Comparison of ENCODE assay signal across 10 cellular contexts in genomic region chr2:28358668-28359201, GRCh38. TPM values are rescaled to one million over a fixed set of nuclear protein-coding genes. Genes with fewer than 3 reads are reported as not detected.
A peak's percentile ranks its signal among the peaks of the same experiment; 100 is the strongest.
DNase-seq lines count a peak whose midpoint lies in the region; ATAC-seq, FAIRE-seq and TF ChIP-seq lines count a peak whose summit lies in the region.
"Had no signal": no experiment of that assay in that cellular context is flagged by ENCODE, and none has a peak within 500 bp of the region (broad histone marks: within the 10 kb centered on the region; RNA-seq: fewer than 3 reads in every experiment).

No MANE protein-coding gene starts in this region.

- H3K27me3 Mint-ChIP-seq in H9 (ENCODE audit: low read depth): peaks cover 8% of the 10 kb centered on the region

- TF ChIP-seq CTCF in heart left ventricle (IDR thresholded peaks at IDR 0.05): no peak
- TF ChIP-seq CTCF in PC-9 (conservative IDR thresholded peaks at IDR 0.05): no peak
- TF ChIP-seq CTCF in H1 (IDR thresholded peaks at IDR 0.05; ENCODE audit: control extremely low read depth in 1 of 3, insufficient read depth in 1 of 3, low read depth in 1 of 3, low read length in 3 of 3): no peak
- TF ChIP-seq CTCF in vagina (IDR thresholded peaks at IDR 0.05): no peak
- no peak for TF ChIP-seq CTCF in H9 (conservative IDR thresholded peaks at IDR 0.05)

- H3K36me3 Mint-ChIP-seq in H9 (ENCODE audit: insufficient read depth in 1 of 3, low read depth in 3 of 3): no peaks in the 10 kb centered on the region; a peak in 2 of 7 replicates

- H2BK20ac ChIP-seq in H1 (ENCODE audit: low read length) (no peak overlapping the region), H9 (ENCODE audit: low read depth, low read length, poor library complexity, severe bottlenecking) (no peak overlapping the region)

- H2AFZ ChIP-seq in PC-9: no peak overlapping the region
- H2AFZ ChIP-seq in H1 (ENCODE audit: low read length): no peak overlapping the region
- H2AFZ ChIP-seq in H9 (ENCODE audit: low read length): no peak overlapping the region

- no peak overlapping the region for H3T11ph ChIP-seq in H9 (ENCODE audit: low read length)

- DNase-seq in right cardiac atrium (peak in 2 of 3 donors; percentile 28 to 39), heart left ventricle (no peak), PC-9 (no peak), H1 (ENCODE audit: low read depth in 1 of 2, low spot score in 2 of 2) (no peak), vagina (ENCODE audit: extremely low spot score in 2 of 2) (no peak), NOMO-1 treated with DMSO at 0.1 percent for 48 hours (lab: John Stamatoyannopoulos, UW; ENCODE audit: unreplicated experiment) (no peak), H9 (no peak)
- DNase-seq: cortex of kidney, NCI-H1105 treated with DMSO at 0.1 percent for 48 hours had no signal

- FAIRE-seq in H1 (lab: Jason Lieb, UNC): no peak

- H3K79me1 ChIP-seq in H1 (ENCODE audit: low read depth, low read length): no peaks in the 10 kb centered on the region
- H3K79me1 ChIP-seq in H9 (ENCODE audit: insufficient read depth, low read depth, low read length, poor library complexity, severe bottlenecking): no peaks in the 10 kb centered on the region

- H2BK120ac ChIP-seq in H1 (replicated peaks; ENCODE audit: low read depth, low read length): no peak overlapping the region
- no peak overlapping the region for H2BK120ac ChIP-seq in H9 (ENCODE audit: low read depth, low read length, poor library complexity, severe bottlenecking)

- H3K9me3 ChIP-seq in right cardiac atrium (ENCODE audit: control insufficient read depth, low read length) (no peaks in the 10 kb centered on the region), heart left ventricle (no peaks in the 10 kb centered on the region), PC-9 (ENCODE audit: insufficient read depth, low read depth) (no peaks in the 10 kb centered on the region), H1 (ENCODE audit: insufficient read depth in 2 of 2, low read depth in 1 of 2, low read length in 1 of 2) (no peaks in the 10 kb centered on the region), vagina (no peaks in the 10 kb centered on the region), H9 (ENCODE audit: control insufficient read depth, low read depth, low read length) (no peaks in the 10 kb centered on the region)

- TF ChIP-seq POLR2A in heart left ventricle (IDR thresholded peaks at IDR 0.05) (no peak), H1 (IDR thresholded peaks at IDR 0.05; ENCODE audit: control extremely low read depth in 1 of 2, low read depth in 2 of 2, low read length in 2 of 2) (no peak), vagina (IDR thresholded peaks at IDR 0.05) (no peak)

- peak overlapping the region; percentile 53 for H3K4me2 ChIP-seq in PC-9
- no peak overlapping the region for H3K4me2 ChIP-seq in H1 (ENCODE audit: insufficient read depth in 1 of 2, low read depth in 2 of 2, low read length in 2 of 2)
- H3K4me2 ChIP-seq in H9 (ENCODE audit: insufficient read depth, insufficient read length, low read length): no peak overlapping the region

- H3K14ac ChIP-seq in H1 (ENCODE audit: insufficient read length) (no peak overlapping the region), H9 (ENCODE audit: insufficient read depth, low read length) (no peak overlapping the region)

- H3K27me3 ChIP-seq in right cardiac atrium (ENCODE audit: control insufficient read depth, insufficient read depth) (no peaks in the 10 kb centered on the region), heart left ventricle (no peaks in the 10 kb centered on the region), PC-9 (ENCODE audit: insufficient read depth, low read depth) (no peaks in the 10 kb centered on the region), H1 (replicated peaks in 1 of 4; ENCODE audit: control insufficient read depth in 3 of 4, extremely low read depth in 1 of 4, insufficient read depth in 3 of 4, low read length in 3 of 4) (no peaks in the 10 kb centered on the region; a peak in 1 of 7 replicates), vagina (no peaks in the 10 kb centered on the region), H9 (ENCODE audit: insufficient read depth, low read length) (no peaks in the 10 kb centered on the region)

- ATAC-seq in right cardiac atrium (no peak), heart left ventricle (no peak), HG02798 (IDR thresholded peaks at IDR 0.05; ENCODE audit: poor library complexity, unreplicated experiment) (no peak)

- TF ChIP-seq RAD21 in H1 (IDR thresholded peaks at IDR 0.05 in 1 of 2, conservative IDR thresholded peaks at IDR 0.05 in 1 of 2; ENCODE audit: low read depth in 2 of 2, low read length in 2 of 2): no peak

- H3K4me1 ChIP-seq in right cardiac atrium (ENCODE audit: control insufficient read depth, insufficient read depth, low read length) (peaks cover 15% of the 10 kb centered on the region), heart left ventricle (peaks cover 9 to 56% (median 20%) of the 10 kb centered on the region in 12 donors), PC-9 (replicated peaks; ENCODE audit: insufficient read depth) (peaks cover 37% of the 10 kb centered on the region), H1 (replicated peaks in 1 of 4; ENCODE audit: control insufficient read depth in 3 of 4, insufficient read depth in 4 of 4, low read length in 3 of 4) (peaks cover 0 to 3% (median 0%) of the 10 kb centered on the region in 4 experiments; a peak in 1 of 7 replicates), vagina (peaks cover 54% of the 10 kb centered on the region), H9 (ENCODE audit: insufficient read depth, low read length) (no peaks in the 10 kb centered on the region)

- H3K9ac ChIP-seq in H1 (replicated peaks in 1 of 4; ENCODE audit: extremely low read depth in 1 of 4, low read depth in 3 of 4, low read length in 3 of 4): no peak overlapping the region
- H3K9ac ChIP-seq in H9 (ENCODE audit: extremely low read depth, insufficient read length, low read length): no peak overlapping the region

- H3K27ac ChIP-seq in right cardiac atrium (ENCODE audit: low read length) (no peak overlapping the region), heart left ventricle (peak overlapping the region in 1 of 12 donors; percentile 73), PC-9 (peak overlapping the region; percentile 72), H1 (ENCODE audit: low read depth, low read length) (no peak overlapping the region), vagina (peak overlapping the region; percentile 68), H9 (ENCODE audit: insufficient read length, low read depth, low read length) (no peak overlapping the region)

- H3K36me3 ChIP-seq in heart left ventricle (no peaks in the 10 kb centered on the region), PC-9 (ENCODE audit: low read depth) (no peaks in the 10 kb centered on the region), H1 (ENCODE audit: control insufficient read depth in 2 of 4, insufficient read depth in 4 of 4, low read length in 3 of 4) (no peaks in the 10 kb centered on the region), vagina (no peaks in the 10 kb centered on the region)

- H3K79me2 ChIP-seq in PC-9 (ENCODE audit: low read depth): no peaks in the 10 kb centered on the region
- no peaks in the 10 kb centered on the region for H3K79me2 ChIP-seq in H1 (ENCODE audit: control insufficient read depth in 1 of 2, insufficient read depth in 2 of 2, low read length in 2 of 2)
- H3K79me2 ChIP-seq in H9 (ENCODE audit: insufficient read depth, low read length): no peaks in the 10 kb centered on the region

- CTCF ChIA-PET in PC-9 (lab: Charles Lee) (no interaction called here), H1 (lab: Charles Lee; ENCODE audit: partially characterized antibody) (interaction anchor here (0.7 kb wide), 1 partner anchor 16 kb away, joined by 3 read pairs; no protein-coding TSS in a partner anchor)

- H2AK5ac ChIP-seq in H1 (ENCODE audit: low read depth, low read length): no peak overlapping the region
- no peak overlapping the region for H2AK5ac ChIP-seq in H9 (ENCODE audit: insufficient read length, low read length)

- H3K9me3 Mint-ChIP-seq in H9: no peaks in the 10 kb centered on the region

- 85% methylated on average over 7 of the region's 7 CpGs for WGBS in right cardiac atrium
- WGBS in heart left ventricle, 4 donors: 85 to 90% (median 89%) methylated on average over 4 to 7 of the region's 7 CpGs
- WGBS in H1 (ENCODE audit: extremely low coverage in 1 of 2, insufficient coverage in 1 of 2, insufficient read length in 1 of 2, insufficient replicate concordance in 2 of 2, low coverage in 1 of 2, low lambda C conversion rate in 2 of 2, missing lambda C conversion rate in 1 of 2), 2 experiments: 93% methylated on average over 7 of the region's 7 CpGs; no CpG with 5 or more reads in 1 of the 2 experiments
- WGBS in H9 (ENCODE audit: extremely low coverage, insufficient read length, low lambda C conversion rate): no CpG with 5 or more reads among the region's 7 CpGs

- H4K8ac ChIP-seq in H1 (ENCODE audit: extremely low read depth, insufficient read depth, low read length) (0 out of 2 replicates have a peak overlapping the region, but pooled peaks have one; percentile 42), H9 (replicated peaks; ENCODE audit: insufficient read length, low read depth, low read length) (no peak overlapping the region)

- H3K18ac ChIP-seq in H1 (ENCODE audit: extremely low read depth, low read length) (no peak overlapping the region), H9 (ENCODE audit: insufficient read length, low read depth, low read length) (no peak overlapping the region)

- BruUV-seq in PC-9 (replicated peaks; lab: Mats Ljungman, UMichigan): no TSS peak

- H4K91ac ChIP-seq in H1 (replicated peaks; ENCODE audit: insufficient read length, low read length) (no peak overlapping the region), H9 (ENCODE audit: insufficient read length, low read depth, low read length) (no peak overlapping the region)

- no peaks in the 10 kb centered on the region for H3K9me2 ChIP-seq in PC-9 (ENCODE audit: insufficient read depth)

- H2BK15ac ChIP-seq in H1 (ENCODE audit: low read length): no peak overlapping the region; the same call in 1 of the 2 replicates
- H2BK15ac ChIP-seq in H9 (ENCODE audit: low read depth, low read length): no peak overlapping the region

- intact Hi-C loops in right cardiac atrium (cut with DNase I) (loop anchor here in 1 of 4 donors (2.0 kb wide), 1 partner anchor 30 kb away; no protein-coding TSS in a partner anchor), heart left ventricle (cut with DNase I) (loop anchor here in 3 of 10 donors (5.0 kb wide), 1 partner anchor 34 kb away; the partner anchor contains the start of gene FOSL2 (in 3 of the 3)), PC-9 (cut with micrococcal nuclease; ENCODE audit: unreplicated experiment) (loop anchor here (2.0 kb wide), 1 partner anchor 32 kb away; no protein-coding TSS in a partner anchor), vagina (cut with DNase I) (no loop called here)

- no peak overlapping the region for H3K27ac Mint-ChIP-seq in H9

- no peak overlapping the region for H3K4me3 ChIP-seq in right cardiac atrium (ENCODE audit: low read length)
- H3K4me3 ChIP-seq in heart left ventricle: peak overlapping the region in 1 of 12 donors; percentile 5
- H3K4me3 ChIP-seq in PC-9: no peak overlapping the region
- H3K4me3 ChIP-seq in H1 (ENCODE audit: extremely low read depth in 1 of 4, insufficient read depth in 2 of 4, low read depth in 3 of 4, low read length in 4 of 4): no peak overlapping the region
- H3K4me3 ChIP-seq in vagina: no peak overlapping the region

- no peak overlapping the region for H3K4me3 Mint-ChIP-seq in H9

- H3K23ac ChIP-seq in H1 (ENCODE audit: insufficient read length): no peak overlapping the region
- no peak overlapping the region for H3K23ac ChIP-seq in H9 (ENCODE audit: insufficient read length, low read depth, low read length)

- H3F3A ChIP-seq in PC-9 (ENCODE audit: insufficient read depth, low read depth): peaks cover 31% of the 10 kb centered on the region

- H2BK12ac ChIP-seq in H1 (ENCODE audit: low read depth, low read length) (no peak overlapping the region), H9 (ENCODE audit: insufficient read length, low read depth, low read length) (no peak overlapping the region)

- peaks cover 17 to 32% of the 10 kb centered on the region in 2 experiments for H3K4me1 Mint-ChIP-seq in H9

- POLR2A ChIA-PET in PC-9 (lab: Charles Lee; ENCODE audit: unreplicated experiment): no interaction called here
- POLR2A ChIA-PET in H1 (lab: Charles Lee; ENCODE audit: partially characterized antibody): no interaction called here

- H4K20me1 ChIP-seq in PC-9 (ENCODE audit: insufficient read depth): no peaks in the 10 kb centered on the region
- no peaks in the 10 kb centered on the region for H4K20me1 ChIP-seq in H1 (replicated peaks in 1 of 2; ENCODE audit: control insufficient read depth in 1 of 2, insufficient read depth in 2 of 2, low read length in 2 of 2)
- no peaks in the 10 kb centered on the region for H4K20me1 ChIP-seq in H9 (ENCODE audit: control insufficient read depth, insufficient read depth, insufficient read length)

- H3K4ac ChIP-seq in H1 (replicated peaks; ENCODE audit: insufficient read length, low read depth, low read length) (no peak overlapping the region), H9 (ENCODE audit: low read depth, low read length) (no peak overlapping the region)

- H3K23me2 ChIP-seq in H1 (ENCODE audit: low read depth, low read length) (no peaks in the 10 kb centered on the region), H9 (ENCODE audit: insufficient read length, low read depth, low read length, poor library complexity, severe bottlenecking) (no peaks in the 10 kb centered on the region)

- H3K56ac ChIP-seq in H1 (replicated peaks; ENCODE audit: insufficient read length, low read depth, low read length) (no peak overlapping the region), H9 (ENCODE audit: insufficient read length, low read depth, low read length) (no peak overlapping the region)

- no peak overlapping the region for H4K5ac ChIP-seq in H1 (ENCODE audit: insufficient read length, low read depth, low read length)
- no peak overlapping the region for H4K5ac ChIP-seq in H9 (ENCODE audit: insufficient read length, low read depth, low read length)

- TF ChIP-seq EP300 in H1 (IDR thresholded peaks at IDR 0.05; ENCODE audit: borderline replicate concordance in 1 of 2, low read depth in 2 of 2, low read length in 2 of 2): no peak

- H2BK5ac ChIP-seq in H1 (ENCODE audit: low read depth, low read length) (no peak overlapping the region), H9 (ENCODE audit: insufficient read length, low read length) (no peak overlapping the region)

RNA-seq across cellular contexts. Expression of gene FOSL2, which starts 33.9 kb away (rescaled TPM):
- total RNA-seq in right cardiac atrium (100 to 1,000 TPM in 1 of 4 donors, 10 to 100 TPM in 3; 38.9 to 128 (median 56.6) TPM), heart left ventricle (100 to 1,000 TPM in 2 of 9 donors, 10 to 100 TPM in 7; 26.2 to 144 (median 50.2) TPM), PC-9 (2021) (46.0 and 60.0 TPM in 2 replicates), vagina (213 TPM), H9 (2021) (7.3 and 7.4 TPM in 2 replicates)
- polyA plus RNA-seq in right cardiac atrium (46.4 TPM), heart left ventricle (10 to 100 TPM; 15.2 to 66.2 TPM), H1 (2011; rRNA removed) (1.5 TPM in 2 replicates)
- 4.5 and 5.5 TPM in 2 replicates for total RNA-seq in H1 (2021; fragmentation: NEBNext Ultra II Directional; extraction: Animal tissue kit (Norgen Biotek cat#: 25700))
- 1.5 TPM for polyA plus RNA-seq in H1 (2011; cell fraction: cytosol; rRNA removed)
- 2.2 TPM for polyA plus RNA-seq in H1 (2011; cell fraction: nucleus; rRNA removed)
- 2.6 to 2.8 TPM (median 2.6 TPM) in 4 replicates for polyA plus RNA-seq in H1 (2012, experiment 1 of 2)
- polyA plus RNA-seq in H1 (2012, experiment 2 of 2): 1.9 TPM
- 0.89 TPM for polyA plus RNA-seq in H1 (2013, experiment 1 of 2)
- polyA plus RNA-seq in H1 (2013, experiment 2 of 2): 0.90 TPM
- polyA minus RNA-seq in H1 (2011; rRNA and poly(A)+ RNA removed): 2.7 and 3.0 TPM in 2 replicates
- polyA minus RNA-seq in H1 (2011; cell fraction: cytosol; rRNA and poly(A)+ RNA removed): 2.6 TPM
- polyA minus RNA-seq in H1 (2011; cell fraction: nucleus; rRNA and poly(A)+ RNA removed): 4.0 TPM

Comparison
In these comparisons a context has a peak if more than half of its experiments do, and no peak if none do; other contexts are left out.
1. DNase-seq: peak in right cardiac atrium (2 of 3); none in heart left ventricle (0 of 5), PC-9 (0 of 2), H1 (0 of 2), vagina (0 of 2), NOMO-1 treated with DMSO at 0.1 percent for 48 hours (single experiment) and H9 (single experiment).
2. H3K27ac ChIP-seq: peak in PC-9 (single experiment) and vagina (single experiment); none in right cardiac atrium (single experiment), H1 (single experiment) and H9 (single experiment).